In genomic region chr1:203643213-203644045, GRCh38 we compare ENCODE assay signal across 13 cellular contexts. TPM values are rescaled to one million over a fixed set of nuclear protein-coding genes. Genes with fewer than 3 reads are reported as not detected.
A peak's percentile ranks its signal among the peaks of the same experiment; 100 is the strongest.
DNase-seq lines count a peak whose midpoint lies in the region; ATAC-seq and TF ChIP-seq lines count a peak whose summit lies in the region.
"Had no signal": no experiment of that assay in that cellular context is flagged by ENCODE, and none has a peak within 500 bp of the region (broad histone marks: within the 10 kb centered on the region; RNA-seq: fewer than 3 reads in every experiment).

No MANE protein-coding gene starts in this region.

- DNase-seq in heart left ventricle, result no peak
- DNase-seq in Right ventricle myocardium superior, result no peak
- no peak for DNase-seq in colonic mucosa
- DNase-seq in mesothelial cell of epicardium (ENCODE audit: low spot score in 2 of 2, unreplicated experiment in 2 of 2), result no peak
- DNase-seq in upper lobe of right lung, result no peak
- no peak for DNase-seq in SKM-1 (lab: John Stamatoyannopoulos, UW; ENCODE audit: unreplicated experiment)
- DNase-seq in NCI-H774 (lab: John Stamatoyannopoulos, UW), result no peak
- DNase-seq in RPMI8226, result no peak
- DNase-seq: activated CD8-positive, alpha-beta memory T cell treated with anti-CD3 and anti-CD28 coated beads, Interleukin-2, amount 50 U/mL, for 4 hours; GOT3; NCI-H1436 treated with DMSO at 0.1 percent for 48 hours; stimulated activated CD4-positive, alpha-beta T cell treated with anti-CD3 and anti-CD28 coated beads, Interleukin-2, amount 100 ng/mL, for 24 hours had no signal

- H3K9me3 Mint-ChIP-seq in mesothelial cell of epicardium, result no peaks in the 10 kb centered on the region

- intact Hi-C loops in heart left ventricle (cut with DNase I), result loop anchor here in 2 of 10 donors (2.0 to 5.0 kb wide), 2 partner anchors 29 to 49 kb away; no protein-coding TSS in a partner anchor
- intact Hi-C loops in Right ventricle myocardium superior (cut with DNase I), result no loop called here
- intact Hi-C loops in colonic mucosa (cut with DNase I), result no loop called here
- intact Hi-C loops in upper lobe of right lung (cut with DNase I), result no loop called here

- H3K4me3 Mint-ChIP-seq in mesothelial cell of epicardium, result no peak overlapping the region
- H3K4me3 Mint-ChIP-seq: B cell had no signal

- H3K9ac ChIP-seq in colonic mucosa (ENCODE audit: low read depth in 2 of 2, low read length in 2 of 2), result no peak overlapping the region

- peak overlapping the region; percentile 54 for H3K27ac Mint-ChIP-seq in mesothelial cell of epicardium
- H3K27ac Mint-ChIP-seq: B cell had no signal

- TF ChIP-seq CTCF in heart left ventricle (IDR thresholded peaks at IDR 0.05) (no peak), colonic mucosa (IDR thresholded peaks at IDR 0.05) (no peak), mesothelial cell of epicardium (IDR thresholded peaks at IDR 0.05; ENCODE audit: unreplicated experiment) (no peak), upper lobe of right lung (IDR thresholded peaks at IDR 0.05) (no peak)

- ATAC-seq in heart left ventricle (no peak), Right ventricle myocardium superior (ENCODE audit: poor library complexity) (no peak), upper lobe of right lung (peak; percentile 84)

- peak overlapping the region in 10 of 12 donors; percentile 34 to 90 (median 69) for H3K27ac ChIP-seq in heart left ventricle
- H3K27ac ChIP-seq in colonic mucosa, result peak overlapping the region; percentile 10
- peak overlapping the region; percentile 27 for H3K27ac ChIP-seq in upper lobe of right lung

- peaks cover 31% of the 10 kb centered on the region for H3K4me1 Mint-ChIP-seq in mesothelial cell of epicardium

- H3K36me3 ChIP-seq in heart left ventricle (peaks cover 0 to 26% (median 7%) of the 10 kb centered on the region in 9 donors), colonic mucosa (no peaks in the 10 kb centered on the region), upper lobe of right lung (no peaks in the 10 kb centered on the region)

- H3K27me3 ChIP-seq in heart left ventricle, result no peaks in the 10 kb centered on the region
- H3K27me3 ChIP-seq in colonic mucosa, result no peaks in the 10 kb centered on the region
- no peaks in the 10 kb centered on the region for H3K27me3 ChIP-seq in upper lobe of right lung

- TF ChIP-seq POLR2A in heart left ventricle (IDR thresholded peaks at IDR 0.05), result no peak

- no peaks in the 10 kb centered on the region for H3K27me3 Mint-ChIP-seq in mesothelial cell of epicardium (ENCODE audit: low read depth)
- H3K27me3 Mint-ChIP-seq: B cell had no signal

- H3K9me3 ChIP-seq in heart left ventricle, result no peaks in the 10 kb centered on the region
- H3K9me3 ChIP-seq in colonic mucosa, result no peaks in the 10 kb centered on the region
- no peaks in the 10 kb centered on the region for H3K9me3 ChIP-seq in upper lobe of right lung

- H3K4me1 ChIP-seq in heart left ventricle (peaks cover 17 to 96% (median 72%) of the 10 kb centered on the region in 12 donors), colonic mucosa (no peaks in the 10 kb centered on the region), upper lobe of right lung (peaks cover 40% of the 10 kb centered on the region)

- H3K4me3 ChIP-seq in heart left ventricle, result no peak overlapping the region
- H3K4me3 ChIP-seq in colonic mucosa, result no peak overlapping the region
- no peak overlapping the region for H3K4me3 ChIP-seq in upper lobe of right lung

- 48 to 60% (median 53%) methylated on average over 10 of the region's 10 CpGs for WGBS in heart left ventricle, 4 donors

- peaks cover 28% of the 10 kb centered on the region for H3K36me3 Mint-ChIP-seq in mesothelial cell of epicardium

RNA-seq across cellular contexts. Expression of gene ATP2B4, which starts 16.8 kb away (rescaled TPM):
- total RNA-seq in heart left ventricle, result 100 to 1,000 TPM in 8 of 9 donors, 10 to 100 TPM in 1; 87.0 to 253 (median 159) TPM
- 100 to 1,000 TPM in 1 of 2 donors, 10 to 100 TPM in 1; 56.0 to 142 TPM for polyA plus RNA-seq in heart left ventricle
- total RNA-seq in Right ventricle myocardium superior, result 62.9 TPM
- total RNA-seq in colonic mucosa, result 10 to 100 TPM; 10.5 to 57.6 TPM
- total RNA-seq in mesothelial cell of epicardium, result 234 to 238 TPM (median 237 TPM) in 3 replicates
- 93.8 TPM for total RNA-seq in upper lobe of right lung

Comparison
In these comparisons a context has a peak if more than half of its experiments do, and no peak if none do; other contexts are left out.
1. H3K27ac ChIP-seq: peak in every context shown above with its lines; median percentile 69 in heart left ventricle; 27 in upper lobe of right lung; 10 in colonic mucosa.